In genomic region chr11:46604796-46605195, GRCh38 we compare ENCODE assay signal across 17 cellular contexts. TPM values are rescaled to one million over a fixed set of nuclear protein-coding genes. Genes with fewer than 3 reads are reported as not detected.
DNase-seq lines count a peak whose midpoint lies in the region; ATAC-seq, FAIRE-seq and TF ChIP-seq lines count a peak whose summit lies in the region.
"Had no signal": no experiment of that assay in that cellular context is flagged by ENCODE, and none has a peak within 500 bp of the region (broad histone marks: within the 10 kb centered on the region; RNA-seq: fewer than 3 reads in every experiment).

No MANE protein-coding gene starts in this region.

- H4K20me1 ChIP-seq in GM12878 (ENCODE audit: control insufficient read depth, insufficient read depth), result no peaks in the 10 kb centered on the region

- 0 out of 2 replicates have a peak, but pooled peaks cover 2% of the 10 kb centered on the region for H3K79me2 ChIP-seq in GM12878 (ENCODE audit: control insufficient read depth, insufficient read depth, low read length)

- H3K27ac ChIP-seq in GM12878 (ENCODE audit: control insufficient read depth, insufficient read depth), result no peak overlapping the region
- peak overlapping the region; percentile 43 for H3K27ac ChIP-seq in layer of hippocampus (ENCODE audit: low read depth, low read length)
- H3K27ac ChIP-seq in upper lobe of left lung, result no peak overlapping the region
- H3K27ac ChIP-seq: GM23248 had no signal

- intact Hi-C loops in GM12878 (cut with micrococcal nuclease; ENCODE audit: unreplicated experiment), result no loop called here

- in situ Hi-C loops in GM12878 (cut with MboI), result no loop called here

- RAD21 ChIA-PET in GM12878 (lab: Charles Lee; ENCODE audit: unreplicated experiment), result no interaction called here

- no peak for TF ChIP-seq EP300 in GM12878 (IDR thresholded peaks at IDR 0.05; ENCODE audit: borderline replicate concordance in 1 of 2, control insufficient read depth in 1 of 2, low read depth in 2 of 2, low read length in 2 of 2)
- no peak for TF ChIP-seq EP300 in upper lobe of left lung (IDR thresholded peaks at IDR 0.05)

- WGBS in GM12878 (ENCODE audit: insufficient coverage, insufficient replicate concordance, low lambda C conversion rate, missing lambda C conversion rate), result 100% methylated on average over 1 of the region's 1 CpG
- WGBS in upper lobe of left lung, 2 donors, result 88 to 100% methylated on average over 1 of the region's 1 CpG

- H3K9ac ChIP-seq in GM12878 (ENCODE audit: control insufficient read depth, insufficient read depth, low read length), result no peak overlapping the region
- H3K9ac ChIP-seq: GM23248 had no signal

- SMC1A ChIA-PET in GM12878 (lab: Charles Lee; ENCODE audit: uncharacterized antibody, unreplicated experiment), result no interaction called here

- H2AFZ ChIP-seq in GM12878 (ENCODE audit: control insufficient read depth, low read depth, low read length), result peak overlapping the region; percentile 8; the same call in 1 of the 2 replicates
- H2AFZ ChIP-seq: GM23248 had no signal

- TF ChIP-seq POLR2A in GM12878 (IDR thresholded peaks at IDR 0.05; ENCODE audit: low read depth, low read length), result no peak
- TF ChIP-seq POLR2A in upper lobe of left lung (IDR thresholded peaks at IDR 0.05), result no peak

- POLR2A ChIA-PET in GM12878 (lab: Charles Lee), result interaction anchor here (0.6 to 0.7 kb wide), 4 partner anchors 32 to 1974 kb away, joined by 3 to 8 read pairs (median 5); no protein-coding TSS in a partner anchor

- H3K4me2 ChIP-seq in GM12878 (ENCODE audit: control insufficient read depth, insufficient read depth), result no peak overlapping the region

- BruUV-seq in GM12878 (replicated peaks; lab: Mats Ljungman, UMichigan), result no TSS peak

- no peak for TF ChIP-seq RAD21 in GM12878 (IDR thresholded peaks at IDR 0.05; ENCODE audit: insufficient read depth, low read depth, low read length)

- peak; percentile 76 to 84 for DNase-seq in NCI-H526 (lab: John Stamatoyannopoulos, UW)
- DNase-seq in GM12878 (ENCODE audit: low read depth, low spot score), result no peak
- DNase-seq in superior temporal gyrus (ENCODE audit: extremely low spot score), result peak; percentile 31
- no peak for DNase-seq in NCI-H1436 (lab: John Stamatoyannopoulos, UW)
- DNase-seq in upper lobe of left lung, result no peak
- DNase-seq: C1 segment of cervical spinal cord; Caco-2; CD4-positive, alpha-beta memory T cell; GF-D8; GM23248 had no signal

- H3K4me1 ChIP-seq in GM12878 (ENCODE audit: control insufficient read depth, insufficient read depth, low read length) (peaks cover 16% of the 10 kb centered on the region), upper lobe of left lung (no peaks in the 10 kb centered on the region)
- H3K4me1 ChIP-seq: Caco-2 had no signal

- H3K36me3 ChIP-seq in GM12878 (ENCODE audit: control insufficient read depth in 2 of 2, insufficient read depth in 2 of 2, low read length in 1 of 2) (no peaks in the 10 kb centered on the region), upper lobe of left lung (peaks cover 0 to 7% (median 3%) of the 10 kb centered on the region in 4 donors)

- no peak overlapping the region for H3K4me3 ChIP-seq in GM12878
- no peak overlapping the region for H3K4me3 ChIP-seq in upper lobe of left lung
- H3K4me3 ChIP-seq: GM23248 had no signal

- ATAC-seq in GM12878 (no peak), HG03045 (IDR thresholded peaks at IDR 0.05; ENCODE audit: unreplicated experiment) (no peak), upper lobe of left lung (ENCODE audit: low FRiP score in 2 of 2) (no peak)
- ATAC-seq: HepG2 had no signal

- FAIRE-seq in GM12878 (lab: Jason Lieb, UNC), result no peak
- FAIRE-seq: A204.1, GM18507, H54, HepG2, HTR-8/SVneo had no signal

- CTCF ChIA-PET in GM12878 (lab: Yijun Ruan, JAX), result no interaction called here

- TF ChIP-seq CTCF in GM12878 (IDR thresholded peaks at IDR 0.05 in 2 of 3, conservative IDR thresholded peaks at IDR 0.05 in 1 of 3; ENCODE audit: control insufficient read depth in 2 of 3, extremely low read depth in 1 of 3, insufficient read depth in 1 of 3, low read depth in 3 of 3, low read length in 3 of 3) (no peak), upper lobe of left lung (IDR thresholded peaks at IDR 0.05) (no peak)

- H3K9me3 ChIP-seq in GM12878 (replicated peaks; ENCODE audit: control insufficient read depth, insufficient read depth, low read length) (no peaks in the 10 kb centered on the region; the same call in 2 of the 3 replicates), upper lobe of left lung (no peaks in the 10 kb centered on the region)
- H3K9me3 ChIP-seq: Caco-2 had no signal

- H3K27me3 ChIP-seq in GM12878 (replicated peaks in 1 of 2; ENCODE audit: control insufficient read depth in 2 of 2, insufficient read depth in 2 of 2, low read length in 1 of 2) (no peaks in the 10 kb centered on the region), layer of hippocampus (ENCODE audit: control insufficient read depth, insufficient read depth, low read length) (no peaks in the 10 kb centered on the region), upper lobe of left lung (no peaks in the 10 kb centered on the region)

TF ChIP-seq in GM12878, 131 proteins besides CTCF, POLR2A, EP300 and RAD21 (continues in another document):
- TF ChIP-seq SMAD1 (IDR thresholded peaks at IDR 0.05; ENCODE audit: low read depth, partially characterized antibody), result no peak
- TF ChIP-seq CHD4 (IDR thresholded peaks at IDR 0.05), result no peak
- no peak for TF ChIP-seq IRF4 (IDR thresholded peaks at IDR 0.05; ENCODE audit: low read depth, low read length)
- no peak for TF ChIP-seq CBX5 (IDR thresholded peaks at IDR 0.05; ENCODE audit: low read depth)
- TF ChIP-seq CREB1 (IDR thresholded peaks at IDR 0.05; ENCODE audit: low read depth), result no peak
- no peak for TF ChIP-seq FOXK2 (IDR thresholded peaks at IDR 0.05)
- no peak for TF ChIP-seq SIN3A (IDR thresholded peaks at IDR 0.05; ENCODE audit: low read depth, low read length)
- TF ChIP-seq NR2C2 (IDR thresholded peaks at IDR 0.05; ENCODE audit: borderline replicate concordance, control insufficient read depth, insufficient read length, low read depth), result no peak
- TF ChIP-seq TCF3 (IDR thresholded peaks at IDR 0.05; ENCODE audit: borderline replicate concordance, insufficient read depth, low read depth, low read length), result no peak

RNA-seq across cellular contexts. Expression of gene AMBRA1, which starts 11.0 kb away (rescaled TPM):
- 112 and 131 TPM in 2 replicates for total RNA-seq in GM12878 (2013; cell fraction: nucleolus; rRNA removed)
- total RNA-seq in GM12878 (2014; rRNA removed) (22.1 and 23.1 TPM in 2 replicates), GM12878 (2014; rRNA removed; fragmentation: Illumina TruSeq; extraction: Trizol) (11.3 and 12.7 TPM in 2 replicates), GM12878 (2021) (30.5 and 34.3 TPM in 2 replicates), upper lobe of left lung (10 to 100 TPM; 22.9 to 55.7 (median 33.2) TPM)
- polyA plus RNA-seq in GM12878 (2011; ENCODE audit: low read depth), result 5.0 TPM
- polyA plus RNA-seq in GM12878 (2011; rRNA removed) (5.8 and 15.6 TPM in 2 replicates), GM12878 (2014; fragmentation: Illumina TruSeq; extraction: Trizol) (12.3 and 15.1 TPM in 2 replicates), GM12878 (2014; fragmentation: Nextera tagmentation; extraction: Ambion mirVana) (under 1 TPM; 0.57 to 0.58 TPM), GM12878 (2014; rRNA removed) (14.7 and 15.6 TPM in 2 replicates), GM12878 (2016; fragmentation: Nextera tagmentation; extraction: Ambion mirVana) (10 to 100 TPM; 12.4 to 12.5 TPM)
- polyA plus RNA-seq in GM12878 (2011; cell fraction: cytosol; rRNA removed), result 11.4 and 13.4 TPM in 2 replicates
- polyA plus RNA-seq in GM12878 (2011; cell fraction: nucleus; rRNA removed), result 24.8 and 32.3 TPM in 2 replicates
- 11.2 and 12.7 TPM in 2 replicates for polyA plus RNA-seq in GM12878 (2012)
- 45.2 and 49.1 TPM in 2 replicates for polyA minus RNA-seq in GM12878 (2011; rRNA and poly(A)+ RNA removed)
- 12.5 and 17.4 TPM in 2 replicates for polyA minus RNA-seq in GM12878 (2011; cell fraction: cytosol; rRNA and poly(A)+ RNA removed)
- 39.7 and 63.7 TPM in 2 replicates for polyA minus RNA-seq in GM12878 (2011; cell fraction: nucleus; rRNA and poly(A)+ RNA removed)

RNA-seq across cellular contexts. Expression of gene HARBI1, which starts 12.2 kb away (rescaled TPM):
- 2.6 and 2.9 TPM in 2 replicates for total RNA-seq in GM12878 (2013; cell fraction: nucleolus; rRNA removed)
- 4.4 and 7.4 TPM in 2 replicates for total RNA-seq in GM12878 (2014; rRNA removed)
- 4.3 and 5.0 TPM in 2 replicates for total RNA-seq in GM12878 (2014; rRNA removed; fragmentation: Illumina TruSeq; extraction: Trizol)
- total RNA-seq in GM12878 (2021), result 4.4 and 4.8 TPM in 2 replicates
- polyA plus RNA-seq in GM12878 (2011; ENCODE audit: low read depth), result 2.9 TPM
- 3.5 and 3.6 TPM in 2 replicates for polyA plus RNA-seq in GM12878 (2011; rRNA removed)
- 2.8 and 3.4 TPM in 2 replicates for polyA plus RNA-seq in GM12878 (2011; cell fraction: cytosol; rRNA removed)
- 2.3 and 2.4 TPM in 2 replicates for polyA plus RNA-seq in GM12878 (2011; cell fraction: nucleus; rRNA removed)
- 2.3 and 2.5 TPM in 2 replicates for polyA plus RNA-seq in GM12878 (2012)
- 4.2 and 5.2 TPM in 2 replicates for polyA plus RNA-seq in GM12878 (2014; fragmentation: Illumina TruSeq; extraction: Trizol)
- polyA plus RNA-seq in GM12878 (2014; fragmentation: Nextera tagmentation; extraction: Ambion mirVana), result 1 to 10 TPM; 5.1 to 7.5 TPM
- polyA plus RNA-seq in GM12878 (2014; rRNA removed), result 4.0 and 5.3 TPM in 2 replicates
- polyA plus RNA-seq in GM12878 (2016; fragmentation: Nextera tagmentation; extraction: Ambion mirVana), result 1 to 10 TPM; 8.2 to 8.4 TPM
- polyA minus RNA-seq in GM12878 (2011; rRNA and poly(A)+ RNA removed), result 4.9 and 5.9 TPM in 2 replicates
- polyA minus RNA-seq in GM12878 (2011; cell fraction: cytosol; rRNA and poly(A)+ RNA removed), result 0.53 and 0.73 TPM in 2 replicates
- 2.8 and 3.4 TPM in 2 replicates for polyA minus RNA-seq in GM12878 (2011; cell fraction: nucleus; rRNA and poly(A)+ RNA removed)
- 1 to 10 TPM; 1.8 to 5.5 (median 3.3) TPM for total RNA-seq in upper lobe of left lung

RNA-seq across cellular contexts. Expression of gene ATG13, which starts 12.6 kb away (rescaled TPM):
- total RNA-seq in GM12878 (2013; cell fraction: nucleolus; rRNA removed), result 63.2 and 69.0 TPM in 2 replicates
- total RNA-seq in GM12878 (2014; rRNA removed), result 41.0 and 61.6 TPM in 2 replicates
- 22.9 and 27.8 TPM in 2 replicates for total RNA-seq in GM12878 (2014; rRNA removed; fragmentation: Illumina TruSeq; extraction: Trizol)
- total RNA-seq in GM12878 (2021), result 56.1 and 58.3 TPM in 2 replicates
- polyA plus RNA-seq in GM12878 (2011; ENCODE audit: low read depth), result 22.1 TPM
- polyA plus RNA-seq in GM12878 (2011; rRNA removed), result 40.5 and 48.1 TPM in 2 replicates
- 63.4 and 77.9 TPM in 2 replicates for polyA plus RNA-seq in GM12878 (2011; cell fraction: cytosol; rRNA removed)
- polyA plus RNA-seq in GM12878 (2011; cell fraction: nucleus; rRNA removed), result 112 and 129 TPM in 2 replicates
- 25.3 and 28.4 TPM in 2 replicates for polyA plus RNA-seq in GM12878 (2012)
- 33.8 and 42.9 TPM in 2 replicates for polyA plus RNA-seq in GM12878 (2014; fragmentation: Illumina TruSeq; extraction: Trizol)
- 10 to 100 TPM; 10.9 to 13.6 TPM for polyA plus RNA-seq in GM12878 (2014; fragmentation: Nextera tagmentation; extraction: Ambion mirVana)
- 57.0 and 68.3 TPM in 2 replicates for polyA plus RNA-seq in GM12878 (2014; rRNA removed)
- polyA plus RNA-seq in GM12878 (2016; fragmentation: Nextera tagmentation; extraction: Ambion mirVana), result 10 to 100 TPM; 53.6 to 57.6 TPM
- polyA minus RNA-seq in GM12878 (2011; rRNA and poly(A)+ RNA removed), result 57.4 and 97.5 TPM in 2 replicates
- 18.6 and 23.9 TPM in 2 replicates for polyA minus RNA-seq in GM12878 (2011; cell fraction: cytosol; rRNA and poly(A)+ RNA removed)
- 33.7 and 51.3 TPM in 2 replicates for polyA minus RNA-seq in GM12878 (2011; cell fraction: nucleus; rRNA and poly(A)+ RNA removed)
- total RNA-seq in upper lobe of left lung, result 100 to 1,000 TPM in 1 of 6 donors, 10 to 100 TPM in 5; 54.9 to 122 (median 64.9) TPM

Comparison
In these comparisons a context has a peak if more than half of its experiments do, and no peak if none do; other contexts are left out.
1. DNase-seq: peak in NCI-H526 (2 of 2) and superior temporal gyrus (single experiment); none in GM12878 (single experiment), NCI-H1436 (single experiment) and upper lobe of left lung (0 of 2).